ENCODE assay signal across 17 cellular contexts in the genomic region with DNA sequence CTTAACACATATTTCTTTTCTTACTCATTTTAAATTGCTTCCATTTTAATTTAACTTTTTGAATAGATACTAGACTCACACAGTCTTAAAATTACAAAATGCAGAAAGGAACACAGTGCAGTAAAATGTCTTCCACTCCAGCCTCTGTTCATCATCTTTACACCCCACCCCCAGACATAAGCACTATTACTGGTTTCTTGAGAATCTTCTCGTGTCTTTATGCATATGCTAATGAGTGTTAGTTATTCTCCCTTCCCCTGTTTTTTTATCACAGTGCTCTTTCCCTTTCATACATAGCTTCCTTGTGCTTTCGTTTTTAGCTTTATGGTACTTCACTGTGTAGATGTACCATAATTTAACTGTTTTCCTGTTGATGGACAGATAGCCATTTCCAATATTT.
"Had no signal": no experiment of that assay in that cellular context is flagged by ENCODE, and none has a peak within 500 bp of the region (broad histone marks: within the 10 kb centered on the region; RNA-seq: fewer than 3 reads in every experiment).

No MANE protein-coding gene starts in this region.

- ATAC-seq: effector memory CD8-positive, alpha-beta T cell; gastrocnemius medialis; heart right ventricle; naive thymus-derived CD4-positive, alpha-beta T cell; psoas muscle; right lobe of liver; stimulated activated memory B cell treated with anti-CD40 and anti-IgM and Interleukin-4, amounts not matched to agents 10 μg/mL and 1 μg/mL and 100 μg/mL, for 72 hours had no signal

- H3K4me3 ChIP-seq: esophagus muscularis mucosa, gastrocnemius medialis, heart right ventricle, psoas muscle, right lobe of liver, tibial artery, upper lobe of left lung, uterus had no signal

- H3K9me3 Mint-ChIP-seq: effector memory CD8-positive, alpha-beta T cell; naive thymus-derived CD4-positive, alpha-beta T cell; stimulated activated memory B cell treated with anti-CD40 and anti-IgM and Interleukin-4, amounts not matched to agents 10 μg/mL and 1 μg/mL and 100 μg/mL, for 72 hours; stimulated activated naive CD8-positive, alpha-beta T cell treated with anti-CD3 and anti-CD28 coated beads, Interleukin-15, Interleukin-2, amounts not matched to agents 100 ng/mL and 50 ng/mL, for 24 hours had no signal

- H3K9me3 ChIP-seq: esophagus muscularis mucosa, gastrocnemius medialis, psoas muscle, right lobe of liver, tibial artery, upper lobe of left lung, uterus had no signal

- H3K27me3 ChIP-seq: esophagus muscularis mucosa, gastrocnemius medialis, heart right ventricle, right lobe of liver, tibial artery, upper lobe of left lung, uterus had no signal

- H3K27me3 Mint-ChIP-seq: effector memory CD8-positive, alpha-beta T cell; naive thymus-derived CD4-positive, alpha-beta T cell; stimulated activated memory B cell treated with anti-CD40 and anti-IgM and Interleukin-4, amounts not matched to agents 10 μg/mL and 1 μg/mL and 100 μg/mL, for 72 hours; stimulated activated naive CD8-positive, alpha-beta T cell treated with anti-CD3 and anti-CD28 coated beads, Interleukin-15, Interleukin-2, amounts not matched to agents 100 ng/mL and 50 ng/mL, for 24 hours had no signal

- DNase-seq: effector memory CD8-positive, alpha-beta T cell; gastrocnemius medialis; heart right ventricle; hypothalamus; kidney glomerular epithelial cell; naive thymus-derived CD4-positive, alpha-beta T cell; nephron progenitor cell; psoas muscle; retina; right lobe of liver; stimulated activated CD4-positive, alpha-beta T cell treated with anti-CD3 and anti-CD28 coated beads, Interleukin-4, amount 100 ng/mL, for 1 hour; tibial artery; upper lobe of left lung; uterus had no signal

- H3K4me1 ChIP-seq: gastrocnemius medialis, psoas muscle, tibial artery, uterus had no signal

- H3K4me3 Mint-ChIP-seq: effector memory CD8-positive, alpha-beta T cell; nephron progenitor cell; stimulated activated memory B cell treated with anti-CD40 and anti-IgM and Interleukin-4, amounts not matched to agents 10 μg/mL and 1 μg/mL and 100 μg/mL, for 72 hours; stimulated activated naive CD8-positive, alpha-beta T cell treated with anti-CD3 and anti-CD28 coated beads, Interleukin-15, Interleukin-2, amounts not matched to agents 100 ng/mL and 50 ng/mL, for 24 hours had no signal

- H3K4me1 Mint-ChIP-seq: nephron progenitor cell had no signal

- H3K27ac Mint-ChIP-seq: naive thymus-derived CD4-positive, alpha-beta T cell; nephron progenitor cell; stimulated activated memory B cell treated with anti-CD40 and anti-IgM and Interleukin-4, amounts not matched to agents 10 μg/mL and 1 μg/mL and 100 μg/mL, for 72 hours; stimulated activated naive CD8-positive, alpha-beta T cell treated with anti-CD3 and anti-CD28 coated beads, Interleukin-15, Interleukin-2, amounts not matched to agents 100 ng/mL and 50 ng/mL, for 24 hours had no signal

- H3K36me3 ChIP-seq: uterus had no signal
